In the genomic region with DNA sequence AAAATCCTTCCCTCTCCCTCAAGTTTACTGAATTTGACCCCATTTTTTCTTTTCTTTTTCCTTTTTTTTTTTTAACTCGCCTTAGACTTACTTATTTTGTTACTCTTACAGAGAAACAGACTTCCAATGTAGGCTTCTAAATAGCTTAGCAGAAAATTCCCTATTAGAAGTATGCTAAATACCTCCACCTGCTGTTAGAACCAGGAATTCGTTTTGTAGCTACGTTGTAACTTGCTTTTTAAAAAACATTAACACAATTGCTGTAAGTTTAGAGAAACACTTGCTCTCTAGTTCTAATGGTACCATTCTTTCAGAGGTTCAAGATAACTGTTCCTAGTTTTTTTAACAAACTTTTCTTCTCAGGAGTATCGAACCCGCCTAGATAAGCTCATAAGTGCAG, we compare ENCODE assay signal across 11 cellular contexts.
DNase-seq lines count a peak whose midpoint lies in the region; ATAC-seq and TF ChIP-seq lines count a peak whose summit lies in the region.
"Had no signal": no experiment of that assay in that cellular context is flagged by ENCODE, and none has a peak within 500 bp of the region (broad histone marks: within the 10 kb centered on the region; RNA-seq: fewer than 3 reads in every experiment).

No MANE protein-coding gene starts in this region.

- TF ChIP-seq CTCF in C4-2B (conservative IDR thresholded peaks at IDR 0.05): peak; percentile 72
- TF ChIP-seq CTCF in GM13977 (IDR thresholded peaks at IDR 0.05; ENCODE audit: extremely low read depth, insufficient read depth, missing control alignments): peak; percentile 33
- TF ChIP-seq CTCF in colonic mucosa (IDR thresholded peaks at IDR 0.05): no peak

- DNase-seq in GM13977 (ENCODE audit: low spot score): no peak
- peak; percentile 34 for DNase-seq in SK-MEL-5 (ENCODE audit: low read depth, low spot score)
- DNase-seq in iris pigment epithelial cell (ENCODE audit: low read depth): peak; percentile 21
- DNase-seq in colonic mucosa: no peak
- DNase-seq in SIG-M5 (lab: John Stamatoyannopoulos, UW): no peak
- DNase-seq in T-helper 2 cell: no peak
- DNase-seq: activated CD4-positive, alpha-beta memory T cell treated with anti-CD3 and anti-CD28 coated beads, Interleukin-2, amount 10 ng/mL, durations not matched to agents 7 days and 5 days; immature natural killer cell; right cardiac atrium had no signal

- H3K4me1 ChIP-seq in colonic mucosa: no peaks in the 10 kb centered on the region

- H3K27ac ChIP-seq in C4-2B: no peak overlapping the region
- H3K27ac ChIP-seq in colonic mucosa: no peak overlapping the region

- H3K9ac ChIP-seq in colonic mucosa (ENCODE audit: low read depth in 2 of 2, low read length in 2 of 2): no peak overlapping the region

- in situ Hi-C loops in GM13977 (cut with MboI; ENCODE audit: low pct_unique_long_range_greater_than_20kb, low sequenced_read_pairs, unreplicated experiment) (no loop called here), SK-MEL-5 (cut with HindIII; ENCODE audit: low pct_unique_long_range_greater_than_20kb, low sequenced_read_pairs) (no loop called here)

- intact Hi-C loops in colonic mucosa (cut with DNase I): no loop called here

- ATAC-seq in GM21576 (IDR thresholded peaks at IDR 0.05; ENCODE audit: unreplicated experiment): no peak
- ATAC-seq: right cardiac atrium had no signal

- no peak overlapping the region for H3K4me3 ChIP-seq in colonic mucosa

- no peaks in the 10 kb centered on the region for H3K36me3 ChIP-seq in colonic mucosa

- H3K27me3 ChIP-seq in colonic mucosa: no peaks in the 10 kb centered on the region

- no peaks in the 10 kb centered on the region for H3K9me3 ChIP-seq in colonic mucosa

Comparison
In these comparisons a context has a peak if more than half of its experiments do, and no peak if none do; other contexts are left out.
1. DNase-seq: peak in SK-MEL-5 (single experiment) and iris pigment epithelial cell (single experiment); none in GM13977 (single experiment), colonic mucosa (single experiment), SIG-M5 (single experiment) and T-helper 2 cell (0 of 5).